In the genomic region with DNA sequence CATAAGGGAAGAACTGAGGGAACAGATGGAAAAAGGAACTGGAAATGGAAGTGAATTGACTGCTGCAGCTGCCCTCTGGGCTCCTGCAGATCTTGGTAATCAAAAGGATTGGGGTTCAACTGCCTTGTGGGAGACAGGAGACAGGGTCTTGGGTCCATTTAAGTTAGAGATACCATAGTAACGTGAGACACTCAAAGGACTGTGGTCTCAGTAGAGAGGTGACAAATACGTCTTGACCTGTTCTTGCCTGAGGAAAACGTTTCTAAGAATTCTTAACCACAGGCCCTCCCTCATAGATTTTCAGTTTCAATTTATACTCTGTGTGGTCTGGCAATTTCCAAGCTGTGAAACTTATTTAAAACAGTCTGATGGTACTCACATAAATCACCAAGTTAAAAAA, we compare ENCODE assay signal across 8 cellular contexts.
A peak's percentile ranks its signal among the peaks of the same experiment; 100 is the strongest.
DNase-seq lines count a peak whose midpoint lies in the region; ATAC-seq and TF ChIP-seq lines count a peak whose summit lies in the region.

No MANE protein-coding gene starts in this region.

- H3K4me3 ChIP-seq in NB4 (ENCODE audit: low read depth, low read length) (no peak overlapping the region), WERI-Rb-1 (ENCODE audit: low read depth, low read length) (no peak overlapping the region), coronary artery (no peak overlapping the region), gastroesophageal sphincter (no peak overlapping the region)

- H3K9me3 ChIP-seq in WERI-Rb-1 (ENCODE audit: severe bottlenecking) (no peaks in the 10 kb centered on the region), gastroesophageal sphincter (no peaks in the 10 kb centered on the region)

- H3K27ac ChIP-seq in WERI-Rb-1 = no peak overlapping the region
- no peak overlapping the region for H3K27ac ChIP-seq in coronary artery
- H3K27ac ChIP-seq in gastroesophageal sphincter = no peak overlapping the region

- H3K36me3 ChIP-seq in WERI-Rb-1 (no peaks in the 10 kb centered on the region), gastroesophageal sphincter (peaks cover 0 to 5% of the 10 kb centered on the region in 2 donors)

- TF ChIP-seq CTCF in NB4 (IDR thresholded peaks at IDR 0.05; ENCODE audit: low read depth, low read length) (no peak), WERI-Rb-1 (IDR thresholded peaks at IDR 0.05; ENCODE audit: low read depth, low read length) (no peak), coronary artery (IDR thresholded peaks at IDR 0.05) (no peak), gastroesophageal sphincter (IDR thresholded peaks at IDR 0.05) (no peak)

- no peak for TF ChIP-seq POLR2A in NB4 (IDR thresholded peaks at IDR 0.05; ENCODE audit: extremely low read depth, insufficient read length)
- TF ChIP-seq POLR2A in gastroesophageal sphincter (IDR thresholded peaks at IDR 0.05) = no peak

- no peak for TF ChIP-seq EP300 in gastroesophageal sphincter (IDR thresholded peaks at IDR 0.05)

- H3K27me3 ChIP-seq in WERI-Rb-1 (ENCODE audit: insufficient read depth, low read depth, severe bottlenecking) = no peaks in the 10 kb centered on the region
- H3K27me3 ChIP-seq in gastroesophageal sphincter = no peaks in the 10 kb centered on the region

- ATAC-seq in GM18867 (IDR thresholded peaks at IDR 0.05; ENCODE audit: unreplicated experiment) (peak; percentile 98), HG02623 (IDR thresholded peaks at IDR 0.05; ENCODE audit: unreplicated experiment) (peak; percentile 98), left colon (peak; percentile 34), gastroesophageal sphincter (no peak)

- DNase-seq in NB4 (ENCODE audit: low read depth) (peak; percentile 13), left colon (no peak), WERI-Rb-1 (no peak), coronary artery (ENCODE audit: low spot score) (no peak), HPDE6-E6E7 (ENCODE audit: extremely low spot score) (no peak)

- WGBS in gastroesophageal sphincter (ENCODE audit: low coverage in 1 of 2), 2 donors = 62 to 66% methylated on average over 3 of the region's 3 CpGs

- no peaks in the 10 kb centered on the region for H3K4me1 ChIP-seq in gastroesophageal sphincter

- intact Hi-C loops in left colon (cut with DNase I, micrococcal nuclease) = no loop called here
